Comparison of ENCODE assay signal across 8 cellular contexts in genomic region chr9:135992486-135993408, GRCh38. TPM values are rescaled to one million over a fixed set of nuclear protein-coding genes. Genes with fewer than 3 reads are reported as not detected.
A peak's percentile ranks its signal among the peaks of the same experiment; 100 is the strongest.
DNase-seq lines count a peak whose midpoint lies in the region; ATAC-seq, FAIRE-seq and TF ChIP-seq lines count a peak whose summit lies in the region.

No MANE protein-coding gene starts in this region.

- 4% methylated on average over 32 of the region's 32 CpGs for WGBS in mesenchymal stem cell

- peak overlapping the region; percentile 99 for H4K8ac ChIP-seq in mesenchymal stem cell (ENCODE audit: low read length)

- H2BK15ac ChIP-seq in mesenchymal stem cell (ENCODE audit: low read depth, poor library complexity, severe bottlenecking) = peak overlapping the region; percentile 99

- H3K4me2 ChIP-seq in mesenchymal stem cell (ENCODE audit: low read length, poor library complexity, severe bottlenecking) = peak overlapping the region; percentile 72

- H2AFZ ChIP-seq in mesenchymal stem cell (ENCODE audit: low read depth, low read length) = no peak overlapping the region

- peak overlapping the region; percentile 71 for H3K27ac ChIP-seq in mesenchymal stem cell (ENCODE audit: low read length, poor library complexity, severe bottlenecking)
- H3K27ac ChIP-seq in stomach smooth muscle (ENCODE audit: low read length) = peak overlapping the region; percentile 81

- no peaks in the 10 kb centered on the region for H3K27me3 Mint-ChIP-seq in activated CD4-positive, alpha-beta memory T cell treated with anti-CD3 and anti-CD28 coated beads for 36 hours

- no peaks in the 10 kb centered on the region for H3K36me3 Mint-ChIP-seq in activated CD4-positive, alpha-beta memory T cell treated with anti-CD3 and anti-CD28 coated beads for 36 hours

- H3K4me3 ChIP-seq in mesenchymal stem cell (ENCODE audit: insufficient read depth in 1 of 2, low read depth in 1 of 2, low read length in 2 of 2) (peak overlapping the region in 1 of 2 experiments; percentile 63), stomach smooth muscle (ENCODE audit: low read length in 2 of 2) (peak overlapping the region; percentile 49 to 63)

- no peak overlapping the region for H3K4me3 Mint-ChIP-seq in activated CD4-positive, alpha-beta memory T cell treated with anti-CD3 and anti-CD28 coated beads for 36 hours

- peak; percentile 54 for FAIRE-seq in endometrium (lab: Jason Lieb, UNC)

- DNase-seq in NCI-H2171 treated with DMSO at 0.1 percent for 48 hours (lab: John Stamatoyannopoulos, UW) (peak; percentile 75), mesenchymal stem cell (peak; percentile 97)
- DNase-seq in activated CD4-positive, alpha-beta memory T cell treated with anti-CD3 and anti-CD28 coated beads for 36 hours = peak; percentile 64

- H3K9ac ChIP-seq in mesenchymal stem cell (ENCODE audit: low read length) = peak overlapping the region; percentile 77
- peak overlapping the region; percentile 62 to 76 for H3K9ac ChIP-seq in stomach smooth muscle (ENCODE audit: low read length in 2 of 2)

- H3K27ac Mint-ChIP-seq in activated CD4-positive, alpha-beta memory T cell treated with anti-CD3 and anti-CD28 coated beads for 36 hours = no peak overlapping the region

- ATAC-seq in HG03439 (IDR thresholded peaks at IDR 0.05; ENCODE audit: unreplicated experiment) (no peak), HG02884 (IDR thresholded peaks at IDR 0.05; ENCODE audit: unreplicated experiment) (no peak)

- peak overlapping the region; percentile 99 for H3K4ac ChIP-seq in mesenchymal stem cell (ENCODE audit: low read depth in 1 of 2, low read length in 2 of 2)

- CTCF ChIA-PET in activated CD4-positive, alpha-beta memory T cell treated with anti-CD3 and anti-CD28 coated beads for 36 hours (lab: Charles Lee) = interaction anchor here (0.6 to 1.0 kb wide), 2 partner anchors 97 to 130 kb away, joined by 3 to 4 read pairs; no protein-coding TSS in a partner anchor

- POLR2A ChIA-PET in activated CD4-positive, alpha-beta memory T cell treated with anti-CD3 and anti-CD28 coated beads for 36 hours (lab: Charles Lee) = no interaction called here

- peak; percentile 24 for TF ChIP-seq POLR2A in GM18951 (IDR thresholded peaks at IDR 0.05; ENCODE audit: extremely low read depth, insufficient read depth, insufficient read length)

- H2BK12ac ChIP-seq in mesenchymal stem cell (ENCODE audit: low read length in 2 of 2) = peak overlapping the region; percentile 97 to 99

- peak overlapping the region; percentile 100 for H4K91ac ChIP-seq in mesenchymal stem cell (ENCODE audit: low read length)

- H2BK120ac ChIP-seq in mesenchymal stem cell (ENCODE audit: low read depth, low read length) = peak overlapping the region; percentile 100

- H3K36me3 ChIP-seq in mesenchymal stem cell (ENCODE audit: control insufficient read depth in 1 of 2, insufficient read depth in 2 of 2, low read depth in 1 of 2, low read length in 2 of 2) (no peaks in the 10 kb centered on the region), stomach smooth muscle (ENCODE audit: control insufficient read depth in 2 of 2, insufficient read depth in 2 of 2, low read length in 2 of 2) (no peaks in the 10 kb centered on the region)

- H3K14ac ChIP-seq in mesenchymal stem cell (ENCODE audit: low read length in 2 of 2) = peak overlapping the region; percentile 20 to 99

- H3K4me1 ChIP-seq in mesenchymal stem cell (ENCODE audit: control insufficient read depth, insufficient read depth, low read depth, low read length) = peaks cover 27% of the 10 kb centered on the region
- peaks cover 33% of the 10 kb centered on the region for H3K4me1 ChIP-seq in stomach smooth muscle (ENCODE audit: control insufficient read depth, insufficient read depth, low read length)

- H3K79me1 ChIP-seq in mesenchymal stem cell (replicated peaks; ENCODE audit: low read length, poor library complexity, severe bottlenecking) = no peaks in the 10 kb centered on the region

- in situ Hi-C loops in GM18951 (cut with MboI; ENCODE audit: low sequenced_read_pairs, unreplicated experiment) = no loop called here

- H3K18ac ChIP-seq in mesenchymal stem cell (ENCODE audit: low read depth in 1 of 2, low read length in 2 of 2) = peak overlapping the region; percentile 99 to 100

- no peaks in the 10 kb centered on the region for H3K9me3 Mint-ChIP-seq in activated CD4-positive, alpha-beta memory T cell treated with anti-CD3 and anti-CD28 coated beads for 36 hours

- peak overlapping the region; percentile 86 for H2AK5ac ChIP-seq in mesenchymal stem cell (ENCODE audit: low read length, severe bottlenecking)

- peaks cover 17% of the 10 kb centered on the region for H3K4me1 Mint-ChIP-seq in activated CD4-positive, alpha-beta memory T cell treated with anti-CD3 and anti-CD28 coated beads for 36 hours (ENCODE audit: low read depth)

- H3K9me3 ChIP-seq in mesenchymal stem cell (ENCODE audit: control insufficient read depth, low read length) (no peaks in the 10 kb centered on the region), stomach smooth muscle (ENCODE audit: control insufficient read depth in 2 of 2, low read length in 2 of 2) (no peaks in the 10 kb centered on the region)

- peak overlapping the region; percentile 86 for H2BK5ac ChIP-seq in mesenchymal stem cell (ENCODE audit: low read depth, low read length, poor library complexity, severe bottlenecking)

- H3K27me3 ChIP-seq in mesenchymal stem cell (ENCODE audit: control insufficient read depth in 1 of 2, insufficient read depth in 1 of 2, low read length in 2 of 2) = peaks cover 0 to 26% of the 10 kb centered on the region in 2 experiments
- H3K27me3 ChIP-seq in stomach smooth muscle (ENCODE audit: control insufficient read depth in 1 of 2, insufficient read depth in 2 of 2, low read length in 2 of 2) = peaks cover 1 to 14% of the 10 kb centered on the region in 2 donors

- H3K23ac ChIP-seq in mesenchymal stem cell (ENCODE audit: low read length in 2 of 2) = peak overlapping the region; percentile 55 to 84

- intact Hi-C loops in activated CD4-positive, alpha-beta memory T cell treated with anti-CD3 and anti-CD28 coated beads for 36 hours (cut with micrococcal nuclease) = no loop called here

RNA-seq across cellular contexts. Expression of gene UBAC1, which starts 31.6 kb away (rescaled TPM):
- 10 to 100 TPM; 41.3 to 42.0 TPM for total RNA-seq in activated CD4-positive, alpha-beta memory T cell treated with anti-CD3 and anti-CD28 coated beads for 36 hours
- polyA plus RNA-seq in mesenchymal stem cell (2013, experiment 1 of 2) = 28.9 TPM
- 28.1 TPM for polyA plus RNA-seq in mesenchymal stem cell (2013, experiment 2 of 2)
